Comparison of ENCODE assay signal across 8 cellular contexts in the genomic region with DNA sequence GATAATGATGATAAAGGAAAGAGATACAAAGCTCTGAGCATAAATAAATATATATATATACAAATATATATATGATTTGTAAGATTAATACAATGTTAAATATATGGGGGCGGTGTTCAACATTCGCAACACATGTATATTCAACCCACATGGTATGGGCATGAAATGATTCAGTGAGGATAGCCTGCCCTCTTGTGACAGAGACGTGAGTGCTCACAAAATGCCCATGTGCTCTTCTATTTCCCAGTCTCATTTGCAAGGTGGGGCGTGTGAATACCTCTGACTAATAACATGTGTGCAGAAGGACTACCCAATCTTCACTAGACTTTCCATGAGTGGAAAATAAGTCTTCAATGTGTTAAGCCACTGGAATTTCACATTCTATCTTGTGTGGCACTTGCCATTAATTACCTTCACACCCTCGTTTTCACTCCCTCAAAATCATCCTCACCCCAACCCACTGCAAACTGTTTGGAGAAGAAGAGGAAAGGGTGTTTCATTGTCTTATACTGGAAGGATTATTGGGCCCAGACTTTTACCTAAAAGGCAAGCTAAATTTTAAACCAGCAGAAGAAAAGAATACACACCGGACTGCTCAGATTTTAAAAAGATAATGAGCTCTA. TPM values are rescaled to one million over a fixed set of nuclear protein-coding genes. Genes with fewer than 3 reads are reported as not detected.
A peak's percentile ranks its signal among the peaks of the same experiment; 100 is the strongest.
DNase-seq lines count a peak whose midpoint lies in the region; ATAC-seq, FAIRE-seq and TF ChIP-seq lines count a peak whose summit lies in the region.

No MANE protein-coding gene starts in this region.

- peaks cover 9% of the 10 kb centered on the region for H3K27me3 Mint-ChIP-seq in nephron progenitor cell (ENCODE audit: low read depth, poor library complexity)

- peak; percentile 90 for FAIRE-seq in GM12892 (lab: Jason Lieb, UNC)

- no peaks in the 10 kb centered on the region for H3K9me3 Mint-ChIP-seq in nephron progenitor cell

- H3K27ac Mint-ChIP-seq in nephron progenitor cell = no peak overlapping the region

- no peaks in the 10 kb centered on the region for H3K36me3 Mint-ChIP-seq in nephron progenitor cell (ENCODE audit: low read depth)

- no peak overlapping the region for H3K27ac ChIP-seq in epithelial cell of prostate
- no peak overlapping the region for H3K27ac ChIP-seq in effector memory CD4-positive, alpha-beta T cell (ENCODE audit: insufficient read depth, low read length, poor library complexity, severe bottlenecking)

- no peaks in the 10 kb centered on the region for H3K27me3 ChIP-seq in effector memory CD4-positive, alpha-beta T cell (replicated peaks; ENCODE audit: control insufficient read depth, insufficient read depth, low read length, poor library complexity, severe bottlenecking)

- no peak for TF ChIP-seq POLR2A in GM12892 (IDR thresholded peaks at IDR 0.05; ENCODE audit: low read depth, low read length)

- H3K4me1 Mint-ChIP-seq in nephron progenitor cell = peaks cover 18% of the 10 kb centered on the region

- no peaks in the 10 kb centered on the region for H3K4me1 ChIP-seq in effector memory CD4-positive, alpha-beta T cell (ENCODE audit: control insufficient read depth, insufficient read depth, low read length, poor library complexity, severe bottlenecking)

- H3K36me3 ChIP-seq in effector memory CD4-positive, alpha-beta T cell (ENCODE audit: control insufficient read depth, insufficient read depth, low read length) = no peaks in the 10 kb centered on the region

- no peak overlapping the region for H3K4me3 Mint-ChIP-seq in nephron progenitor cell

- ATAC-seq in HG02623 (IDR thresholded peaks at IDR 0.05; ENCODE audit: unreplicated experiment) = peak; percentile 85

- DNase-seq in AG09319 (ENCODE audit: extremely low read depth, low read depth) = peak; percentile 3
- no peak for DNase-seq in GM12892 (ENCODE audit: insufficient read length)
- DNase-seq in NCI-H1092 (lab: John Stamatoyannopoulos, UW) = peak; percentile 42
- DNase-seq in SW480 (ENCODE audit: low spot score) = peak; percentile 81
- peak; percentile 58 for DNase-seq in epithelial cell of prostate (ENCODE audit: low read depth, low spot score)
- DNase-seq in nephron progenitor cell = peak; percentile 12
- DNase-seq in effector memory CD4-positive, alpha-beta T cell = no peak

- peak; percentile 68 for TF ChIP-seq CTCF in AG09319 (IDR thresholded peaks at IDR 0.05; ENCODE audit: low read depth, low read length)
- peak; percentile 43 for TF ChIP-seq CTCF in nephron progenitor cell (IDR thresholded peaks at IDR 0.05)

- H3K9me3 ChIP-seq in effector memory CD4-positive, alpha-beta T cell (ENCODE audit: control insufficient read depth, low read length) = no peaks in the 10 kb centered on the region

- H3K4me3 ChIP-seq in effector memory CD4-positive, alpha-beta T cell (ENCODE audit: insufficient read depth, low read depth, low read length, poor library complexity, severe bottlenecking) = no peak overlapping the region

RNA-seq across cellular contexts. Expression of a gene that starts 26.9 kb away (rescaled TPM):
- 4.5 TPM for polyA plus RNA-seq in GM12892 (2012; ENCODE audit: missing spikeins)

Comparison
In these comparisons a context has a peak if more than half of its experiments do, and no peak if none do; other contexts are left out.
1. DNase-seq: peak in AG09319 (single experiment), NCI-H1092 (single experiment), SW480 (single experiment), epithelial cell of prostate (single experiment) and nephron progenitor cell (single experiment); none in GM12892 (single experiment) and effector memory CD4-positive, alpha-beta T cell (0 of 3).